ENCODE assay signal across 8 cellular contexts in the genomic region with DNA sequence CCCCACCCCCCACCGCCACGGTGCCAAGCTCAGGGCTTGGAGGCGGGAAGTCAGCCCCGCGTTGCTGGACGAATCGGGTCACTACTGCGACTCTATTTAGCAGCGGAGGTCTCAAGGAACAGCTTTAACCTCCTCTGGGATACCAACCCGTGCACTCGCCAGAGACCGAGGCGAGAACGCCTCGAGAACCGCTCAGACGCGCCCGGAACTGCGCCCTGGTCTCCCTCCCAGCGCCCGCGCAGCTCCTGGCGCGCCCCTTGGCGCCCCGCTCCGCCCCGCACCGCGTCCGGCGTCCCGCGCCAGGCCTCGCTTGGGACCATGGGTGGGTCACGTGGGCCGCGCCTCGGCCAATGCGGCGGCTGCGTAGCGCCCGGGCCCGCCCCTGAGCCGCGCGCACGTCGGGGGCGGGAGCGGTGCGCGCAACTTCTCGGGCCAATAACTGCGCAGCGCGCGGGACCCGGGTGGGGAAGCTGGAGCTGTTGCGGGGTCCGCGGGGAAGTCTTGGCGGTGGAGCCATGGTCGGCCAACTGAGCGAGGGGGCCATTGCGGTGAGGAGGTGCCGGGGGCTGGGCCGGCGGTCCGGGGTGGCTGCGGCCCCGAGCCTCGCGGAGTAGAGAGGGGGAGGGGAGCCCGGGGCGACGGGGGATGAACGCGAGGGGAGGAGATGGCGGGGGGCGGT. TPM values are rescaled to one million over a fixed set of nuclear protein-coding genes. Genes with fewer than 3 reads are reported as not detected.
DNase-seq lines count a peak whose midpoint lies in the region; ATAC-seq and FAIRE-seq lines count a peak whose summit lies in the region.

A gene (plus strand): TSS at position 427 of the 679 bp plus-strand sequence. CDS start 89 bp downstream, at position 516.
A gene with protein sequence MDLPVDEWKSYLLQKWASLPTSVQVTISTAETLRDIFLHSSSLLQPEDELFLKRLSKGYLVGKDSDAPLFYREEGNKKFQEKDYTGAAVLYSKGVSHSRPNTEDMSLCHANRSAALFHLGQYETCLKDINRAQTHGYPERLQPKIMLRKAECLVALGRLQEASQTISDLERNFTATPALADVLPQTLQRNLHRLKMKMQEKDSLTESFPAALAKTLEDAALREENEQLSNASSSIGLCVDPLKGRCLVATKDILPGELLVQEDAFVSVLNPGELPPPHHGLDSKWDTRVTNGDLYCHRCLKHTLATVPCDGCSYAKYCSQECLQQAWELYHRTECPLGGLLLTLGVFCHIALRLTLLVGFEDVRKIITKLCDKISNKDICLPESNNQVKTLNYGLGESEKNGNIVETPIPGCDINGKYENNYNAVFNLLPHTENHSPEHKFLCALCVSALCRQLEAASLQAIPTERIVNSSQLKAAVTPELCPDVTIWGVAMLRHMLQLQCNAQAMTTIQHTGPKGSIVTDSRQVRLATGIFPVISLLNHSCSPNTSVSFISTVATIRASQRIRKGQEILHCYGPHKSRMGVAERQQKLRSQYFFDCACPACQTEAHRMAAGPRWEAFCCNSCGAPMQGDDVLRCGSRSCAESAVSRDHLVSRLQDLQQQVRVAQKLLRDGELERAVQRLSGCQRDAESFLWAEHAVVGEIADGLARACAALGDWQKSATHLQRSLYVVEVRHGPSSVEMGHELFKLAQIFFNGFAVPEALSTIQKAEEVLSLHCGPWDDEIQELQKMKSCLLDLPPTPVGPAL (minus strand): TSS at position 324 of the 679 bp plus-strand sequence. CDS start 1,908 bp downstream, outside the sequence.

- DNase-seq in D341Med (ENCODE audit: low spot score), result peak; percentile 96
- DNase-seq in HTR-8/SVneo (ENCODE audit: insufficient read length, low spot score), result peak; percentile 97
- peak; percentile 39 for DNase-seq in OCI-M2 (lab: John Stamatoyannopoulos, UW; ENCODE audit: unreplicated experiment)
- DNase-seq in activated T-cell treated with anti-CD3 and anti-CD28 coated beads for 48 hours (ENCODE audit: low read depth), result peak; percentile 92
- DNase-seq in stimulated activated CD8-positive, alpha-beta memory T cell treated with anti-CD3 and anti-CD28 coated beads, Interleukin-4, amount 100 ng/mL, for 4 hours (ENCODE audit: low read depth in 2 of 2, low spot score in 1 of 2), result peak; percentile 56 to 70

- H3K4me1 ChIP-seq in esophagus (ENCODE audit: control insufficient read depth in 2 of 2, insufficient read depth in 2 of 2, low read length in 1 of 2) (peaks cover 0 to 6% of the 10 kb centered on the region in 2 donors), mucosa of stomach (ENCODE audit: control insufficient read depth, insufficient read depth, low read length) (peaks cover 14% of the 10 kb centered on the region)

- ATAC-seq in GM21381 (IDR thresholded peaks at IDR 0.05; ENCODE audit: unreplicated experiment), result peak; percentile 85

- H3K9me3 ChIP-seq in esophagus (ENCODE audit: control insufficient read depth in 2 of 2, insufficient read depth in 1 of 2, low read depth in 1 of 2, low read length in 1 of 2), result no peaks in the 10 kb centered on the region
- no peaks in the 10 kb centered on the region for H3K9me3 ChIP-seq in mucosa of stomach (ENCODE audit: control insufficient read depth, low read length)

- H3K27me3 ChIP-seq in esophagus (ENCODE audit: control insufficient read depth in 1 of 2, insufficient read depth in 2 of 2, low read length in 2 of 2) (no peaks in the 10 kb centered on the region), mucosa of stomach (ENCODE audit: control insufficient read depth, insufficient read depth, low read length) (no peaks in the 10 kb centered on the region)

- H3K4me3 ChIP-seq in esophagus (ENCODE audit: low read depth in 1 of 2, low read length in 2 of 2) (peak within 1 kb of the TSS; percentile 85 to 87), mucosa of stomach (ENCODE audit: low read length) (peak within 1 kb of the TSS; percentile 64)

- peak within 1 kb of the TSS; percentile 85 for H3K9ac ChIP-seq in mucosa of stomach (ENCODE audit: low read length)

- peak; percentile 98 for FAIRE-seq in HTR-8/SVneo (lab: Jason Lieb, UNC)

- H3K27ac ChIP-seq in esophagus (ENCODE audit: low read depth in 2 of 2, low read length in 1 of 2), result peak within 1 kb of the TSS; percentile 87 to 90

- H3K36me3 ChIP-seq in esophagus (ENCODE audit: control insufficient read depth in 2 of 2, insufficient read depth in 2 of 2, low read length in 1 of 2) (no peaks in the 10 kb centered on the region), mucosa of stomach (ENCODE audit: control insufficient read depth, insufficient read depth, low read length) (no peaks in the 10 kb centered on the region)

- WGBS in esophagus, 2 donors, result 0 to 1% methylated on average over 62 to 83 of the region's 83 CpGs

RNA-seq across cellular contexts. Expression of the first gene that starts in this region (rescaled TPM):
- polyA plus RNA-seq in esophagus, result 10 to 100 TPM in 1 of 2 donors, 1 to 10 TPM in 1; 8.6 to 33.7 TPM

RNA-seq across cellular contexts. Expression of the second gene that starts in this region (rescaled TPM):
- polyA plus RNA-seq in esophagus, result 1 to 10 TPM; 2.1 to 4.0 TPM

Comparison
In these comparisons a context has a peak if more than half of its experiments do, and no peak if none do; other contexts are left out.
1. Peak in every context shown above with its lines: DNase-seq, ATAC-seq, H3K4me3 ChIP-seq and H3K27ac ChIP-seq.
2. DNase-seq: peak in every context shown above with its lines; median percentile 97 in HTR-8/SVneo; 96 in D341Med; 92 in activated T-cell treated with anti-CD3 and anti-CD28 coated beads for 48 hours; 63 in stimulated activated CD8-positive, alpha-beta memory T cell treated with anti-CD3 and anti-CD28 coated beads, Interleukin-4, amount 100 ng/mL, for 4 hours; 39 in OCI-M2.